2 cellular contexts compared by ENCODE assay signal in the genomic region with DNA sequence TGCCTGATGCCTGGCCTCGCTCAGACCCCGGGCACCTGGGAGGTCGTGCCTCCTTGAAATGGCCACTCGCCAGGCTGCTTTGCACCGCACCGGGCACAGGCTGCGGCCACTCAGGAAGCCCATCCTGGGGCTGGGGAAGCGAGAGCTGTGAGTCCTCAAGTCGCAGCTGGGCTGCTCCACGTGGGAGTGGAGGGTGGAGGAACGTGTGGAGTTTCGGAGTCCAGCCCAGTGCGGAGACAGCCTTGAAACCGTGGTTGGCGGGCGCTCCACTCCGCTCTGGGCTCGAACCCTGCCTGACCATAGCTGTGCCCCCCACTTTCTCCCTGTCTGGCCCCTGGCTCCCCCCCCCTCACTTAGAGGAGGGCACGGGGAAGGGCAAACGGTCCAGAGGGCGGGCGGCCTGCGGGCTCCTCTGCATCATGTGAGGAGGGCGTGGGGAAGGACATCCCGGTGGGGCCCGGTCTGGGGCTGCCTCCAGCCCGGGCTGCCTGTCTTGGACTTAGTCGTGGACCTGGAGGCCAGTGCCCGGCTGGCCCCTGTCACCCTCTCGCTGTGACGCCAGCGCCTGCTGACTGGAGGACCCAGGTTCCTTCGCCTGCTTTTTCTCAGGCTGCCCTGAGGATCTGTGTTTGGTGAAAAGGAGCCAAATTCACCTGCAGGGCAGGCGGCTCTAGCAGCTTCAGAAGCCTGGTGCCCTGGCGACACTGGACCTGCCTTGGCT.
TF ChIP-seq lines count a peak whose summit lies in the region.

No MANE protein-coding gene starts in this region.

TF ChIP-seq in A549, 52 proteins besides CTCF, POLR2A, EP300 and RAD21 (continued from another document):
- TF ChIP-seq, protein P1, sequence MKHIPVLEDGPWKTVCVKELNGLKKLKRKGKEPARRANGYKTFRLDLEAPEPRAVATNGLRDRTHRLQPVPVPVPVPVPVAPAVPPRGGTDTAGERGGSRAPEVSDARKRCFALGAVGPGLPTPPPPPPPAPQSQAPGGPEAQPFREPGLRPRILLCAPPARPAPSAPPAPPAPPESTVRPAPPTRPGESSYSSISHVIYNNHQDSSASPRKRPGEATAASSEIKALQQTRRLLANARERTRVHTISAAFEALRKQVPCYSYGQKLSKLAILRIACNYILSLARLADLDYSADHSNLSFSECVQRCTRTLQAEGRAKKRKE (CRISPR knock-in tag; IDR thresholded peaks at IDR 0.05; ENCODE audit: low read depth) = no peak
- TF ChIP-seq ZNF302 (CRISPR knock-in tag; IDR thresholded peaks at IDR 0.05) (no peak), FOSB (CRISPR knock-in tag; IDR thresholded peaks at IDR 0.05) (no peak), MYC (IDR thresholded peaks at IDR 0.05; ENCODE audit: borderline replicate concordance, low read length) (no peak), KDM5A (IDR thresholded peaks at IDR 0.05) (no peak), SMC3 (IDR thresholded peaks at IDR 0.05) (no peak), GATA3 (IDR thresholded peaks at IDR 0.05; ENCODE audit: borderline replicate concordance) (no peak), TP53 (CRISPR knock-in tag; IDR thresholded peaks at IDR 0.05) (no peak), ESRRA (IDR thresholded peaks at IDR 0.05; ENCODE audit: borderline replicate concordance, low read length) (no peak), HOXA7 (CRISPR knock-in tag; IDR thresholded peaks at IDR 0.05) (no peak), ZFP36 (IDR thresholded peaks at IDR 0.05; ENCODE audit: borderline replicate concordance, partially characterized antibody) (no peak), HOXB13 (CRISPR knock-in tag; IDR thresholded peaks at IDR 0.05; ENCODE audit: low read depth) (no peak)
- TF ChIP-seq, protein P2, sequence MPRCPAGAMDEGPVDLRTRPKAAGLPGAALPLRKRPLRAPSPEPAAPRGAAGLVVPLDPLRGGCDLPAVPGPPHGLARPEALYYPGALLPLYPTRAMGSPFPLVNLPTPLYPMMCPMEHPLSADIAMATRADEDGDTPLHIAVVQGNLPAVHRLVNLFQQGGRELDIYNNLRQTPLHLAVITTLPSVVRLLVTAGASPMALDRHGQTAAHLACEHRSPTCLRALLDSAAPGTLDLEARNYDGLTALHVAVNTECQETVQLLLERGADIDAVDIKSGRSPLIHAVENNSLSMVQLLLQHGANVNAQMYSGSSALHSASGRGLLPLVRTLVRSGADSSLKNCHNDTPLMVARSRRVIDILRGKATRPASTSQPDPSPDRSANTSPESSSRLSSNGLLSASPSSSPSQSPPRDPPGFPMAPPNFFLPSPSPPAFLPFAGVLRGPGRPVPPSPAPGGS (IDR thresholded peaks at IDR 0.05) = no peak
- TF ChIP-seq, protein P3, sequence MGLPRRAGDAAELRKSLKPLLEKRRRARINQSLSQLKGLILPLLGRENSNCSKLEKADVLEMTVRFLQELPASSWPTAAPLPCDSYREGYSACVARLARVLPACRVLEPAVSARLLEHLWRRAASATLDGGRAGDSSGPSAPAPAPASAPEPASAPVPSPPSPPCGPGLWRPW (IDR thresholded peaks at IDR 0.05) = no peak
- TF ChIP-seq, protein P4, sequence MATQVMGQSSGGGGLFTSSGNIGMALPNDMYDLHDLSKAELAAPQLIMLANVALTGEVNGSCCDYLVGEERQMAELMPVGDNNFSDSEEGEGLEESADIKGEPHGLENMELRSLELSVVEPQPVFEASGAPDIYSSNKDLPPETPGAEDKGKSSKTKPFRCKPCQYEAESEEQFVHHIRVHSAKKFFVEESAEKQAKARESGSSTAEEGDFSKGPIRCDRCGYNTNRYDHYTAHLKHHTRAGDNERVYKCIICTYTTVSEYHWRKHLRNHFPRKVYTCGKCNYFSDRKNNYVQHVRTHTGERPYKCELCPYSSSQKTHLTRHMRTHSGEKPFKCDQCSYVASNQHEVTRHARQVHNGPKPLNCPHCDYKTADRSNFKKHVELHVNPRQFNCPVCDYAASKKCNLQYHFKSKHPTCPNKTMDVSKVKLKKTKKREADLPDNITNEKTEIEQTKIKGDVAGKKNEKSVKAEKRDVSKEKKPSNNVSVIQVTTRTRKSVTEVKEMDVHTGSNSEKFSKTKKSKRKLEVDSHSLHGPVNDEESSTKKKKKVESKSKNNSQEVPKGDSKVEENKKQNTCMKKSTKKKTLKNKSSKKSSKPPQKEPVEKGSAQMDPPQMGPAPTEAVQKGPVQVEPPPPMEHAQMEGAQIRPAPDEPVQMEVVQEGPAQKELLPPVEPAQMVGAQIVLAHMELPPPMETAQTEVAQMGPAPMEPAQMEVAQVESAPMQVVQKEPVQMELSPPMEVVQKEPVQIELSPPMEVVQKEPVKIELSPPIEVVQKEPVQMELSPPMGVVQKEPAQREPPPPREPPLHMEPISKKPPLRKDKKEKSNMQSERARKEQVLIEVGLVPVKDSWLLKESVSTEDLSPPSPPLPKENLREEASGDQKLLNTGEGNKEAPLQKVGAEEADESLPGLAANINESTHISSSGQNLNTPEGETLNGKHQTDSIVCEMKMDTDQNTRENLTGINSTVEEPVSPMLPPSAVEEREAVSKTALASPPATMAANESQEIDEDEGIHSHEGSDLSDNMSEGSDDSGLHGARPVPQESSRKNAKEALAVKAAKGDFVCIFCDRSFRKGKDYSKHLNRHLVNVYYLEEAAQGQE (IDR thresholded peaks at IDR 0.05) = no peak

TF ChIP-seq in GM12891, 5 proteins besides CTCF, POLR2A, EP300 and RAD21 (continued from another document):
- TF ChIP-seq TAF1 (IDR thresholded peaks at IDR 0.05; ENCODE audit: low read depth, low read length) = no peak
TF ChIP-seq in GM12891: peak in this region for 0.
